25 cellular contexts compared by ENCODE assay signal in genomic region chr1:241525026-241525425, GRCh38.
"Had no signal": no experiment of that assay in that cellular context is flagged by ENCODE, and none has a peak within 500 bp of the region (broad histone marks: within the 10 kb centered on the region; RNA-seq: fewer than 3 reads in every experiment).

No MANE protein-coding gene starts in this region.

- H3K4me1 Mint-ChIP-seq: naive thymus-derived CD8-positive, alpha-beta T cell; nephron progenitor cell; stimulated activated memory B cell treated with anti-CD40 and anti-IgM and Interleukin-4, amounts not matched to agents 10 μg/mL and 1 μg/mL and 100 μg/mL, for 72 hours had no signal

- DNase-seq: dermis blood vessel endothelial cell; effector memory CD8-positive, alpha-beta T cell; erythroblast; esophagus squamous epithelium; foreskin melanocyte; glutamatergic neuron; heart right ventricle; hippocampal formation; left cardiac atrium; left ventricle myocardium inferior; lower lobe of right lung; naive thymus-derived CD8-positive, alpha-beta T cell; nephron progenitor cell; nucleus accumbens; posterior cingulate gyrus; psoas muscle; right cardiac atrium; spleen; stimulated activated CD4-positive, alpha-beta T cell treated with anti-CD3 and anti-CD28 coated beads, Interleukin-4, amount 100 ng/mL, for 4 hours; stimulated activated naive CD8-positive, alpha-beta T cell treated with anti-CD3 and anti-CD28 coated beads, Interleukin-15, Interleukin-2, amounts not matched to agents 100 U/mL and 50 U/mL, for 24 hours; substantia nigra; testis; tibial artery had no signal

- H3K4me3 Mint-ChIP-seq: effector memory CD8-positive, alpha-beta T cell; naive thymus-derived CD8-positive, alpha-beta T cell; nephron progenitor cell; stimulated activated memory B cell treated with anti-CD40 and anti-IgM and Interleukin-4, amounts not matched to agents 10 μg/mL and 1 μg/mL and 100 μg/mL, for 72 hours; type B pancreatic cell had no signal

- H3K36me3 Mint-ChIP-seq: naive thymus-derived CD8-positive, alpha-beta T cell; stimulated activated memory B cell treated with anti-CD40 and anti-IgM and Interleukin-4, amounts not matched to agents 10 μg/mL and 1 μg/mL and 100 μg/mL, for 72 hours; type B pancreatic cell had no signal

- H3K9me3 Mint-ChIP-seq: effector memory CD8-positive, alpha-beta T cell; naive thymus-derived CD8-positive, alpha-beta T cell; nephron progenitor cell; stimulated activated memory B cell treated with anti-CD40 and anti-IgM and Interleukin-4, amounts not matched to agents 10 μg/mL and 1 μg/mL and 100 μg/mL, for 72 hours; type B pancreatic cell had no signal

- H3K27ac Mint-ChIP-seq: effector memory CD8-positive, alpha-beta T cell; naive thymus-derived CD8-positive, alpha-beta T cell; nephron progenitor cell; stimulated activated memory B cell treated with anti-CD40 and anti-IgM and Interleukin-4, amounts not matched to agents 10 μg/mL and 1 μg/mL and 100 μg/mL, for 72 hours; type B pancreatic cell had no signal

- ATAC-seq: effector memory CD8-positive, alpha-beta T cell; heart right ventricle; left cardiac atrium; lower lobe of right lung; naive thymus-derived CD8-positive, alpha-beta T cell; psoas muscle; right cardiac atrium; stimulated activated memory B cell treated with anti-CD40 and anti-IgM and Interleukin-4, amounts not matched to agents 10 μg/mL and 1 μg/mL and 100 μg/mL, for 72 hours; stimulated activated naive CD8-positive, alpha-beta T cell treated with anti-CD3 and anti-CD28 coated beads, Interleukin-15, Interleukin-2, amounts not matched to agents 100 U/mL and 50 U/mL, for 24 hours had no signal

- H3K27me3 Mint-ChIP-seq: stimulated activated memory B cell treated with anti-CD40 and anti-IgM and Interleukin-4, amounts not matched to agents 10 μg/mL and 1 μg/mL and 100 μg/mL, for 72 hours had no signal
